ENCODE assay signal across 1 cellular context in the genomic region with DNA sequence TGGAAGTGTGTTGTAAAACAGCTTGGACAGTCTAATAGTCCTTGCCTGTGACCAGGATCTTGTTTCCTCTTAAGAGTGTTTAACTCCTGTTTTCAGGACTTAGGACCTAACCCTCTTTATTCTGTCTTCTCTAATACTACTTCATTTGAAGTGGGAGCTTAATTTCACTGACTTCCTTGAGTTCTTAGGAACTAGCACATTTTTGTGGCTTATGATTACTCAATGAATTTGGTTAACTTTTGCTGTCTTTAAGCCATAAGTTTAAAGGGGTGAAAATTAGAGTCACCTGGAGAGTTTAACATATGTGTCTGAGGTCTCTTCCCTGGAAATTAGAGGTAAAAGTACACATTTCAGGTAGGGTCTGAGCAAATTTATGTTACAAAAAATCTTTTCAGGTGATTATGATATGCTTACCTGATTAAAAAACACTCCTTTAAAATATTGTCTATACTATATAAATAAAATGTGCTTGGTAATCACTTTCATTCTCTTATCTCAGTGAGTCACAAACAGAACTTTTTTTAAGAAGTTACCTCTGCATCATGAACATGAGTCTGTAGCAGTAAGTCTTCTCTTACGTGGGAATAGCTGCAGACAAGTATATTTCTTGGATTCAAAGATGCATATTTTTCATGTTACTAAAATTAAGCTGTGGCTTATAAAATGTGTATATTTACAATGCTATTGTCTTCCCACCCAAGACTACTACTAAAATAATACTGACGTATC.
TF ChIP-seq lines count a peak whose summit lies in the region.

No MANE protein-coding gene starts in this region.

TF ChIP-seq in K562, 482 proteins besides CTCF, POLR2A, EP300 and RAD21:
- TF ChIP-seq NFIX (CRISPR knock-in tag; IDR thresholded peaks at IDR 0.05; ENCODE audit: low read depth), result no peak
- TF ChIP-seq MAFK (IDR thresholded peaks at IDR 0.05; ENCODE audit: low read length), result peak; percentile 20; the same call in 1 of the 2 replicates
- TF ChIP-seq MAFG (tag; conservative IDR thresholded peaks at IDR 0.05), result peak; percentile 23; the same call in 1 of the 2 replicates
- TF ChIP-seq C11orf30 (IDR thresholded peaks at IDR 0.05; ENCODE audit: low read depth), result peak; percentile 48
- TF ChIP-seq ZNF316 (IDR thresholded peaks at IDR 0.05), result peak; percentile 69
